ENCODE assay signal across 16 cellular contexts in genomic region chr9:15867334-15867733, GRCh38.
"Had no signal": no experiment of that assay in that cellular context is flagged by ENCODE, and none has a peak within 500 bp of the region (broad histone marks: within the 10 kb centered on the region; RNA-seq: fewer than 3 reads in every experiment).

No MANE protein-coding gene starts in this region.

- H3K27ac ChIP-seq: foreskin keratinocyte, heart left ventricle, stomach had no signal

- H3K4me3 Mint-ChIP-seq: activated CD4-positive, alpha-beta T cell treated with anti-CD3 and anti-CD28 coated beads, Interleukin-2, amount 10 ng/mL, durations not matched to agents 24 days and 14 days; activated naive CD8-positive, alpha-beta T cell treated with anti-CD3 and anti-CD28 coated beads for 36 hours; brain; central memory CD8-positive, alpha-beta T cell; immature natural killer cell; natural killer cell treated with Interleukin-12 subunit alpha and Interleukin-12 subunit beta and Interleukin-15 and Interleukin-18, amount 100 ng/mL, for 72 hours had no signal

- H3K9me3 Mint-ChIP-seq: activated CD4-positive, alpha-beta T cell treated with anti-CD3 and anti-CD28 coated beads, Interleukin-2, amount 10 ng/mL, durations not matched to agents 24 days and 14 days; natural killer cell treated with Interleukin-12 subunit alpha and Interleukin-12 subunit beta and Interleukin-15 and Interleukin-18, amount 100 ng/mL, for 72 hours had no signal

- DNase-seq: activated CD4-positive, alpha-beta T cell treated with anti-CD3 and anti-CD28 coated beads, Interleukin-2, amount 10 ng/mL, durations not matched to agents 24 days and 14 days; activated CD4-positive, CD25-positive, alpha-beta regulatory T cell; activated gamma-delta T cell treated with Interleukin-2 at 50 U/mL for 16 hours; activated naive CD8-positive, alpha-beta T cell treated with anti-CD3 and anti-CD28 coated beads for 36 hours; effector memory CD4-positive, alpha-beta T cell; foreskin keratinocyte; heart left ventricle; immature natural killer cell; mesendoderm; retina; stimulated activated CD4-positive, alpha-beta T cell treated with anti-CD3 and anti-CD28 coated beads, Interleukin-12 subunit alpha, Interleukin-12 subunit beta, amount 100 ng/mL, for 4 hours; stimulated activated CD4-positive, alpha-beta T cell treated with anti-CD3 and anti-CD28 coated beads, Interleukin-2, amount 100 ng/mL, for 24 hours; stomach had no signal

- H3K27me3 ChIP-seq: foreskin keratinocyte, heart left ventricle, stomach had no signal

- H3K4me1 Mint-ChIP-seq: activated CD4-positive, alpha-beta T cell treated with anti-CD3 and anti-CD28 coated beads, Interleukin-2, amount 10 ng/mL, durations not matched to agents 24 days and 14 days; activated naive CD8-positive, alpha-beta T cell treated with anti-CD3 and anti-CD28 coated beads for 36 hours; central memory CD8-positive, alpha-beta T cell; immature natural killer cell had no signal

- H3K4me1 ChIP-seq: foreskin keratinocyte, stomach had no signal

- H3K27me3 Mint-ChIP-seq: activated CD4-positive, alpha-beta T cell treated with anti-CD3 and anti-CD28 coated beads, Interleukin-2, amount 10 ng/mL, durations not matched to agents 24 days and 14 days; activated naive CD8-positive, alpha-beta T cell treated with anti-CD3 and anti-CD28 coated beads for 36 hours; brain; central memory CD8-positive, alpha-beta T cell had no signal

- H3K27ac Mint-ChIP-seq: activated CD4-positive, alpha-beta T cell treated with anti-CD3 and anti-CD28 coated beads, Interleukin-2, amount 10 ng/mL, durations not matched to agents 24 days and 14 days; activated naive CD8-positive, alpha-beta T cell treated with anti-CD3 and anti-CD28 coated beads for 36 hours; brain; immature natural killer cell; natural killer cell treated with Interleukin-12 subunit alpha and Interleukin-12 subunit beta and Interleukin-15 and Interleukin-18, amount 100 ng/mL, for 72 hours had no signal

- H3K36me3 Mint-ChIP-seq: activated naive CD8-positive, alpha-beta T cell treated with anti-CD3 and anti-CD28 coated beads for 36 hours; brain; immature natural killer cell; natural killer cell treated with Interleukin-12 subunit alpha and Interleukin-12 subunit beta and Interleukin-15 and Interleukin-18, amount 100 ng/mL, for 72 hours had no signal

- ATAC-seq: foreskin keratinocyte; heart left ventricle; natural killer cell treated with Interleukin-12 subunit alpha and Interleukin-12 subunit beta and Interleukin-15 and Interleukin-18, amount 100 ng/mL, for 72 hours had no signal

- H3K4me3 ChIP-seq: heart left ventricle, stomach had no signal

- H3K36me3 ChIP-seq: heart left ventricle, stomach had no signal
